ENCODE assay signal across 41 cellular contexts in the genomic region with DNA sequence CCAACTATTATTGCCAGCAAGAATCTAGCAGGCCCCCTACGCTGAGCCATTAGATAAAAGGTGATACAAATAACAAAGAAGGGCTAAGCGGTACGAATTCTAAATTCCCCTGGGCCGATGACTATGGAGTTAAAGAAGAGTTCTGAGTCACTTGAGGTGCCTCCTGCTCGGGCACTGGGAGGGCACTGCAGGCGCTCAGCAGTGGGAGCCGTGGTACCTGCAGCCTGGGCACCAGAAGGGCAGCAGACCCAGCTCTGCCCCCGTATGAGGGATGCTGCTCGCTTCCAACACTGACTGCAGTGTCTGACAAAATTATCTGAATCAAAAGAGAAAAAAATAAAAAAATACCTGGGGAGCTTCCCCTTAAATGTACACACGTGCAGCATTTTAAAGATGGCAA. TPM values are rescaled to one million over a fixed set of nuclear protein-coding genes. Genes with fewer than 3 reads are reported as not detected.
"Had no signal": no experiment of that assay in that cellular context is flagged by ENCODE, and none has a peak within 500 bp of the region (broad histone marks: within the 10 kb centered on the region; RNA-seq: fewer than 3 reads in every experiment).

No MANE protein-coding gene starts in this region.

- H3K36me3 ChIP-seq: MG63 had no signal

- DNase-seq: Karpas-422, Kasumi-1, KBM-7, KG1, MG63, MM.1S, MV-4-11, NCI-H1048, NCI-H1092, NCI-H1092 treated with DMSO at 0.1 percent for 48 hours, NCI-H1105, NCI-H1417, NCI-H1417 treated with DMSO at 0.1 percent for 48 hours, NCI-H1436, NCI-H1436 treated with DMSO at 0.1 percent for 48 hours, NCI-H146, NCI-H1694, NCI-H1694 treated with DMSO at 0.1 percent for 48 hours, NCI-H187, NCI-H187 treated with DMSO at 0.1 percent for 48 hours, NCI-H1930, NCI-H2029, NCI-H2029 treated with DMSO at 0.1 percent for 48 hours, NCI-H2081, NCI-H2081 treated with DMSO at 0.1 percent for 48 hours, NCI-H2107, NCI-H2171, NCI-H2171 treated with DMSO at 0.1 percent for 48 hours, NCI-H2227 treated with DMSO at 0.1 percent for 48 hours, NCI-H226, NCI-H345, NCI-H446, NCI-H446 treated with DMSO at 0.1 percent for 48 hours, NCI-H510A, NCI-H510A treated with DMSO at 0.1 percent for 48 hours, NCI-H524 had no signal

- H3K27ac ChIP-seq: KMS-11 had no signal

- H3K9me3 ChIP-seq: MG63 had no signal

- H3K27me3 ChIP-seq: MG63 had no signal

- H3K4me3 ChIP-seq: MG63 had no signal

RNA-seq across cellular contexts. Expression of a gene that starts 44.1 kb away (rescaled TPM):
- total RNA-seq: LHCN-M2, M059J, MCF 10A, NCI-H460 had no signal
